ENCODE assay signal across 9 cellular contexts in genomic region chr4:1723131-1723801, GRCh38. TPM values are rescaled to one million over a fixed set of nuclear protein-coding genes. Genes with fewer than 3 reads are reported as not detected.
DNase-seq lines count a peak whose midpoint lies in the region; ATAC-seq and TF ChIP-seq lines count a peak whose summit lies in the region.
"Had no signal": no experiment of that assay in that cellular context is flagged by ENCODE, and none has a peak within 500 bp of the region (broad histone marks: within the 10 kb centered on the region; RNA-seq: fewer than 3 reads in every experiment).

No MANE protein-coding gene starts in this region.

- H3K4me1 ChIP-seq in esophagus squamous epithelium: peaks cover 53 to 68% (median 54%) of the 10 kb centered on the region in 3 donors

- no peaks in the 10 kb centered on the region for H3K27me3 ChIP-seq in esophagus squamous epithelium
- H3K27me3 ChIP-seq: pancreas had no signal

- peaks cover 59% of the 10 kb centered on the region for H3K4me1 Mint-ChIP-seq in HFFc6 (ENCODE audit: low read depth)

- H3K27me3 Mint-ChIP-seq in HFFc6 (ENCODE audit: insufficient read depth): peaks cover 2% of the 10 kb centered on the region; the same call in 1 of the 2 replicates

- WGBS in esophagus squamous epithelium, 2 donors: 53 to 80% methylated on average over 10 to 11 of the region's 12 CpGs

- peak overlapping the region; percentile 86 for H3K27ac Mint-ChIP-seq in HFFc6

- no peak for TF ChIP-seq CTCF in HFFc6 (IDR thresholded peaks at IDR 0.05)
- no peak for TF ChIP-seq CTCF in WI38 (IDR thresholded peaks at IDR 0.05; ENCODE audit: low read depth, low read length)
- no peak for TF ChIP-seq CTCF in esophagus squamous epithelium (IDR thresholded peaks at IDR 0.05)

- H3K4me3 ChIP-seq in WI38 (ENCODE audit: low read depth, low read length) (peak overlapping the region; percentile 62), esophagus squamous epithelium (peak overlapping the region in 2 of 4 donors; percentile 12 to 40)
- H3K4me3 ChIP-seq: pancreas had no signal

- intact Hi-C loops in esophagus squamous epithelium (cut with DNase I): no loop called here

- TF ChIP-seq POLR2A in esophagus squamous epithelium (IDR thresholded peaks at IDR 0.05): no peak

- H3K36me3 ChIP-seq in esophagus squamous epithelium: peaks cover 0 to 16% (median under 1%) of the 10 kb centered on the region in 3 donors
- H3K36me3 ChIP-seq: pancreas had no signal

- peaks cover 17% of the 10 kb centered on the region for H3K36me3 Mint-ChIP-seq in HFFc6 (ENCODE audit: low read depth)

- no peaks in the 10 kb centered on the region for H3K9me3 ChIP-seq in esophagus squamous epithelium
- H3K9me3 ChIP-seq: pancreas had no signal

- DNase-seq in HFFc6 (no peak), esophagus squamous epithelium (lab: John Stamatoyannopoulos, UW) (no peak), dermis blood vessel endothelial cell (no peak), DMS53 (lab: John Stamatoyannopoulos, UW) (no peak), SK-N-DZ (ENCODE audit: low spot score) (no peak)
- peak in 2 of 3 experiments; percentile 47 to 61 for DNase-seq in stimulated activated CD4-positive, alpha-beta T cell treated with anti-CD3 and anti-CD28 coated beads, TNF-alpha, amount 100 ng/mL, for 24 hours (ENCODE audit: low read depth in 3 of 3)

- H3K4me3 Mint-ChIP-seq in HFFc6: peak overlapping the region; percentile 95

- ATAC-seq in HG03135 (IDR thresholded peaks at IDR 0.05; ENCODE audit: unreplicated experiment): no peak
- ATAC-seq: pancreas had no signal

- H3K27ac ChIP-seq in esophagus squamous epithelium: peak overlapping the region; percentile 55 to 99 (median 88)

- H3K9me3 Mint-ChIP-seq in HFFc6: no peaks in the 10 kb centered on the region

RNA-seq across cellular contexts. Expression of gene TACC3, which starts 1.9 kb away (rescaled TPM):
- total RNA-seq in HFFc6 (2021; fragmentation: NEBNext Ultra II Directional; extraction: Animal tissue kit (Norgen Biotek cat#: 25700)): 10 to 100 TPM; 44.2 to 95.3 (median 93.3) TPM
- 10 to 100 TPM; 14.9 to 41.3 (median 19.6) TPM for total RNA-seq in esophagus squamous epithelium
- 13.4 and 34.2 TPM in 2 replicates for total RNA-seq in dermis blood vessel endothelial cell
- polyA plus RNA-seq in SK-N-DZ (2014; cell fraction: cytosol; rRNA removed): 28.0 and 30.2 TPM in 2 replicates
- polyA plus RNA-seq in SK-N-DZ (2014; cell fraction: nucleus; rRNA removed): 90.5 and 232 TPM in 2 replicates

RNA-seq across cellular contexts. Expression of gene TMEM129, which starts 2.1 kb away (rescaled TPM):
- total RNA-seq in HFFc6 (2021; fragmentation: NEBNext Ultra II Directional; extraction: Animal tissue kit (Norgen Biotek cat#: 25700)): 10 to 100 TPM; 24.6 to 36.7 (median 27.7) TPM
- total RNA-seq in esophagus squamous epithelium: 10 to 100 TPM; 30.4 to 47.5 (median 38.3) TPM
- total RNA-seq in dermis blood vessel endothelial cell: 34.7 and 44.8 TPM in 2 replicates
- polyA plus RNA-seq in SK-N-DZ (2014; cell fraction: cytosol; rRNA removed): 77.3 and 81.6 TPM in 2 replicates
- polyA plus RNA-seq in SK-N-DZ (2014; cell fraction: nucleus; rRNA removed): 124 and 144 TPM in 2 replicates

RNA-seq across cellular contexts. Expression of gene SLBP, which starts 11.1 kb away (rescaled TPM):
- total RNA-seq in HFFc6 (2021; fragmentation: NEBNext Ultra II Directional; extraction: Animal tissue kit (Norgen Biotek cat#: 25700)): 10 to 100 TPM; 44.7 to 61.9 (median 58.4) TPM
- total RNA-seq in esophagus squamous epithelium (10 to 100 TPM; 32.4 to 60.1 (median 48.6) TPM), dermis blood vessel endothelial cell (61.5 and 62.8 TPM in 2 replicates)
- 169 and 184 TPM in 2 replicates for polyA plus RNA-seq in SK-N-DZ (2014; cell fraction: cytosol; rRNA removed)
- 100 and 125 TPM in 2 replicates for polyA plus RNA-seq in SK-N-DZ (2014; cell fraction: nucleus; rRNA removed)

RNA-seq across cellular contexts. Expression of gene FAM53A, which starts 39.2 kb away (rescaled TPM):
- total RNA-seq in HFFc6 (2021; fragmentation: NEBNext Ultra II Directional; extraction: Animal tissue kit (Norgen Biotek cat#: 25700)): 1 to 10 TPM; 2.3 to 3.2 (median 2.7) TPM
- 1 to 10 TPM in 1 of 4 donors, under 1 TPM in 3; 0.22 to 2.5 (median 0.47) TPM for total RNA-seq in esophagus squamous epithelium
- total RNA-seq in dermis blood vessel endothelial cell: 1.1 and 2.4 TPM in 2 replicates
- 2.1 and 2.6 TPM in 2 replicates for polyA plus RNA-seq in SK-N-DZ (2014; cell fraction: cytosol; rRNA removed)
- polyA plus RNA-seq in SK-N-DZ (2014; cell fraction: nucleus; rRNA removed): 7.5 and 10.8 TPM in 2 replicates

Comparison
In these comparisons a context has a peak if more than half of its experiments do, and no peak if none do; other contexts are left out.
1. DNase-seq: peak in stimulated activated CD4-positive, alpha-beta T cell treated with anti-CD3 and anti-CD28 coated beads, TNF-alpha, amount 100 ng/mL, for 24 hours (2 of 3); none in HFFc6 (single experiment), esophagus squamous epithelium (single experiment), dermis blood vessel endothelial cell (single experiment), DMS53 (single experiment) and SK-N-DZ (single experiment).